ENCODE assay signal across 8 cellular contexts in genomic region chr5:41856644-41857491, GRCh38. TPM values are rescaled to one million over a fixed set of nuclear protein-coding genes. Genes with fewer than 3 reads are reported as not detected.
DNase-seq lines count a peak whose midpoint lies in the region; ATAC-seq and TF ChIP-seq lines count a peak whose summit lies in the region.

No MANE protein-coding gene starts in this region.

- peak; percentile 91 for ATAC-seq in GM21515 (IDR thresholded peaks at IDR 0.05; ENCODE audit: unreplicated experiment)

- no peaks in the 10 kb centered on the region for H3F3A ChIP-seq in DOHH2 (ENCODE audit: control insufficient read depth, insufficient read depth)

- no peak overlapping the region for H3K4me3 ChIP-seq in DOHH2 (ENCODE audit: low read length)
- no peak overlapping the region for H3K4me3 ChIP-seq in esophagus squamous epithelium
- H3K4me3 ChIP-seq in uterus, result no peak overlapping the region

- H3K9me2 ChIP-seq in DOHH2 (replicated peaks; ENCODE audit: control insufficient read depth, low read length), result no peaks in the 10 kb centered on the region

- H3K27me3 ChIP-seq in DOHH2 (ENCODE audit: control insufficient read depth, low read length), result no peaks in the 10 kb centered on the region
- no peaks in the 10 kb centered on the region for H3K27me3 ChIP-seq in esophagus squamous epithelium
- no peaks in the 10 kb centered on the region for H3K27me3 ChIP-seq in uterus

- H3K9me3 Mint-ChIP-seq in nephron, result no peaks in the 10 kb centered on the region

- H3K27me3 Mint-ChIP-seq in nephron (ENCODE audit: low read depth), result no peaks in the 10 kb centered on the region

- intact Hi-C loops in esophagus squamous epithelium (cut with DNase I) (loop anchor here (5.0 kb wide), 1 partner anchor 200 kb away; no protein-coding TSS in a partner anchor), uterus (cut with DNase I; ENCODE audit: low total_unique reads) (no loop called here)

- H3K27ac Mint-ChIP-seq in nephron, result no peak overlapping the region

- TF ChIP-seq CTCF in DOHH2 (IDR thresholded peaks at IDR 0.05; ENCODE audit: low read depth, low read length, poor library complexity, severe bottlenecking), result peak; percentile 72
- TF ChIP-seq CTCF in esophagus squamous epithelium (IDR thresholded peaks at IDR 0.05), result peak; percentile 49 to 76 (median 65)
- TF ChIP-seq CTCF in nephron (IDR thresholded peaks at IDR 0.05; ENCODE audit: unreplicated experiment in 3 of 3), result peak; percentile 69 to 81 (median 80)
- peak; percentile 59 to 79 (median 74) for TF ChIP-seq CTCF in uterus (IDR thresholded peaks at IDR 0.05)

- no peak overlapping the region for H3K27ac ChIP-seq in DOHH2 (ENCODE audit: low read depth, low read length)
- no peak overlapping the region for H3K27ac ChIP-seq in esophagus squamous epithelium
- H3K27ac ChIP-seq in uterus, result no peak overlapping the region

- H3K4me1 ChIP-seq in DOHH2 (ENCODE audit: control insufficient read depth, low read length), result no peaks in the 10 kb centered on the region
- H3K4me1 ChIP-seq in esophagus squamous epithelium, result peaks cover 0 to 7% (median 0%) of the 10 kb centered on the region in 3 donors
- H3K4me1 ChIP-seq in uterus, result no peaks in the 10 kb centered on the region

- H3K79me2 ChIP-seq in DOHH2 (ENCODE audit: control insufficient read depth, low read length), result peaks cover 5% of the 10 kb centered on the region

- no peaks in the 10 kb centered on the region for H3K4me1 Mint-ChIP-seq in nephron

- no peaks in the 10 kb centered on the region for H4K20me1 ChIP-seq in DOHH2 (ENCODE audit: control insufficient read depth, insufficient read depth, low read depth, low read length)

- H3K9me3 ChIP-seq in DOHH2 (ENCODE audit: control insufficient read depth, insufficient read depth, low read length) (no peaks in the 10 kb centered on the region), esophagus squamous epithelium (no peaks in the 10 kb centered on the region), uterus (no peaks in the 10 kb centered on the region)

- peaks cover 21% of the 10 kb centered on the region for H3K36me3 Mint-ChIP-seq in nephron (ENCODE audit: low read depth)

- H3K4me2 ChIP-seq in DOHH2 (ENCODE audit: low read length), result no peak overlapping the region

- DNase-seq in HS-27A (ENCODE audit: low read depth) (peak; percentile 40), NCI-H774 (lab: John Stamatoyannopoulos, UW) (peak; percentile 67), esophagus squamous epithelium (lab: John Stamatoyannopoulos, UW) (no peak), uterus (peak; percentile 23 to 52)
- peak; percentile 33 to 49 for DNase-seq in activated CD4-positive, alpha-beta T cell treated with anti-CD3 and anti-CD28 coated beads, Interleukin-2, amount 50 U/mL, for 48 hours

- TF ChIP-seq POLR2A in esophagus squamous epithelium (IDR thresholded peaks at IDR 0.05) (no peak), uterus (IDR thresholded peaks at IDR 0.05) (no peak)

- no peak overlapping the region for H3K4me3 Mint-ChIP-seq in nephron

- WGBS in esophagus squamous epithelium, 2 donors, result 44 to 50% methylated on average over 5 of the region's 5 CpGs

- H3K36me3 ChIP-seq in DOHH2 (ENCODE audit: control insufficient read depth, low read length), result peaks cover 91% of the 10 kb centered on the region
- peaks cover 0 to 86% (median 10%) of the 10 kb centered on the region in 3 donors for H3K36me3 ChIP-seq in esophagus squamous epithelium
- no peaks in the 10 kb centered on the region for H3K36me3 ChIP-seq in uterus

RNA-seq across cellular contexts. Expression of gene OXCT1, which starts 13.4 kb away (rescaled TPM):
- total RNA-seq in esophagus squamous epithelium, result 10 to 100 TPM; 20.3 to 27.3 (median 23.4) TPM
- 10 to 100 TPM; 11.2 to 37.3 (median 27.0) TPM for total RNA-seq in uterus

RNA-seq across cellular contexts. Expression of gene RIMOC1, which starts 47.3 kb away (rescaled TPM):
- total RNA-seq in esophagus squamous epithelium (10 to 100 TPM; 11.9 to 16.4 (median 14.2) TPM), uterus (10 to 100 TPM in 3 of 4 donors, 1 to 10 TPM in 1; 9.2 to 23.8 (median 22.6) TPM)
